In genomic region chr5:14745188-14745563, GRCh38 we compare ENCODE assay signal across 23 cellular contexts.
DNase-seq lines count a peak whose midpoint lies in the region; ATAC-seq and TF ChIP-seq lines count a peak whose summit lies in the region.
"Had no signal": no experiment of that assay in that cellular context is flagged by ENCODE, and none has a peak within 500 bp of the region (broad histone marks: within the 10 kb centered on the region; RNA-seq: fewer than 3 reads in every experiment).

No MANE protein-coding gene starts in this region.

- peak overlapping the region; percentile 47 for H3K27ac ChIP-seq in KOPT-K1 (ENCODE audit: low read depth, low read length, poor library complexity, severe bottlenecking)
- peak overlapping the region; percentile 3 to 64 (median 38) for H3K27ac ChIP-seq in heart right ventricle
- peak overlapping the region; percentile 80 to 94 (median 86) for H3K27ac ChIP-seq in gastrocnemius medialis
- peak overlapping the region in 1 of 2 donors; percentile 34 for H3K27ac ChIP-seq in tibial artery
- H3K27ac ChIP-seq: epithelial cell of prostate, HL-60, Peyer's patch, SK-N-MC, thyroid gland had no signal

- TF ChIP-seq CTCF in heart right ventricle (IDR thresholded peaks at IDR 0.05), result no peak
- TF ChIP-seq CTCF in gastrocnemius medialis (IDR thresholded peaks at IDR 0.05 in 4 of 5, conservative IDR thresholded peaks at IDR 0.05 in 1 of 5), result no peak
- TF ChIP-seq CTCF in tibial artery (IDR thresholded peaks at IDR 0.05), result no peak

- no peaks in the 10 kb centered on the region for H3K9me3 ChIP-seq in KOPT-K1 (ENCODE audit: insufficient read depth, low read length, poor library complexity, severe bottlenecking)
- H3K9me3 ChIP-seq in heart right ventricle, result no peaks in the 10 kb centered on the region
- no peaks in the 10 kb centered on the region for H3K9me3 ChIP-seq in gastrocnemius medialis
- H3K9me3 ChIP-seq in tibial artery, result no peaks in the 10 kb centered on the region
- H3K9me3 ChIP-seq: Caco-2, MG63, Peyer's patch, thyroid gland had no signal

- H3K36me3 ChIP-seq in KOPT-K1 (ENCODE audit: insufficient read depth, low read length) (peaks cover 8% of the 10 kb centered on the region), heart right ventricle (peaks cover 0 to 100% (median 51%) of the 10 kb centered on the region in 9 donors), gastrocnemius medialis (peaks cover 0 to 15% of the 10 kb centered on the region in 2 donors), tibial artery (peaks cover 42 to 87% (median 60%) of the 10 kb centered on the region in 3 donors)

- peaks cover 0 to 43% (median 18%) of the 10 kb centered on the region in 9 donors for H3K4me1 ChIP-seq in heart right ventricle
- H3K4me1 ChIP-seq in gastrocnemius medialis, result peaks cover 43 to 56% of the 10 kb centered on the region in 2 donors
- peaks cover 0 to 32% (median 3%) of the 10 kb centered on the region in 4 donors for H3K4me1 ChIP-seq in tibial artery
- H3K4me1 ChIP-seq: Caco-2, Peyer's patch, thyroid gland had no signal

- DNase-seq in heart right ventricle (no peak), gastrocnemius medialis (peak in 1 of 2 donors; percentile 60), tibial artery (no peak)
- no peak for DNase-seq in activated CD4-positive, CD25-positive, alpha-beta regulatory T cell (lab: John Stamatoyannopoulos, UW)
- DNase-seq: Caco-2; foreskin fibroblast; HFFc6; kidney; MG63; NCI-H1694; nephron progenitor cell; Peyer's patch; stimulated activated CD4-positive, alpha-beta T cell treated with anti-CD3 and anti-CD28 coated beads, Interleukin-2, amount 100 ng/mL, for 24 hours; stimulated activated naive CD4-positive, alpha-beta T cell treated with Interleukin-2 at 50 U/mL for 16 hours; thyroid gland had no signal

- in situ Hi-C loops in gastrocnemius medialis (cut with MboI; ENCODE audit: low sequenced_read_pairs in 4 of 4), result loop anchor here in 2 of 4 donors (25.0 kb wide), 1 partner anchor 117 kb away; the partner anchor contains the start of gene ANKH (in 2 of the 2)

- TF ChIP-seq POLR2A in gastrocnemius medialis (IDR thresholded peaks at IDR 0.05), result no peak

- 58 to 62% methylated on average over 5 of the region's 5 CpGs for WGBS in heart right ventricle, 2 donors

- H3K27me3 ChIP-seq in heart right ventricle, result no peaks in the 10 kb centered on the region
- no peaks in the 10 kb centered on the region for H3K27me3 ChIP-seq in gastrocnemius medialis
- no peaks in the 10 kb centered on the region for H3K27me3 ChIP-seq in tibial artery
- H3K27me3 ChIP-seq: MG63, Peyer's patch, thyroid gland had no signal

- no peak overlapping the region for H3K4me3 ChIP-seq in heart right ventricle
- H3K4me3 ChIP-seq in gastrocnemius medialis, result no peak overlapping the region
- no peak overlapping the region for H3K4me3 ChIP-seq in tibial artery
- H3K4me3 ChIP-seq: MG63, Peyer's patch, SK-N-MC, skin epidermis, thyroid gland had no signal

- ATAC-seq in GM18499 (IDR thresholded peaks at IDR 0.05; ENCODE audit: insufficient read depth, unreplicated experiment) (peak; percentile 13), heart right ventricle (peak in 6 of 8 donors; percentile 24 to 52 (median 42)), gastrocnemius medialis (peak; percentile 81), GM18858 (IDR thresholded peaks at IDR 0.05; ENCODE audit: unreplicated experiment) (no peak)
- ATAC-seq: WTC11 had no signal

- intact Hi-C loops in heart right ventricle (cut with DNase I) (no loop called here), gastrocnemius medialis (cut with DNase I; ENCODE audit: low total_unique reads) (no loop called here), tibial artery (cut with DNase I; ENCODE audit: low total_unique reads) (no loop called here)
